In the genomic region with DNA sequence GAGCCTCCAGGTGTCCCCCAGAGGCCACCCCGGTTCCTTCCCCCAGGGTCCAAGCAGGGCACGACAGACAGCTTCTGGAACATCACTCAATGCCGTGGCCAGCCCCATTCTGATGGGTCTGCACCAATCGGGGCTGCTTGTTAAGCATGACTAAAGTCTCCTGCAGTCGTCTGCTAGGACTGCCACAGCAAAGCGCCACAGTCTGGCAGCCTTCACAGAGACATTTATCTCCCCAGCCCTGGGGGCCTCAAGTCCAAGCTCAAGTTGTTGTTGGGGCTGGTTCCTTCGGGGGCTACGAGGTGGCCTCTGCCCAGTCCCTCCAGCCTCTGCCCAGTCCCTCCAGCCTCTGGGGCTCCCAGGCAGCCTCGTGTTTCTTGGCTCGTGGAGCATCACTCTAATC, we compare ENCODE assay signal across 8 cellular contexts. TPM values are rescaled to one million over a fixed set of nuclear protein-coding genes. Genes with fewer than 3 reads are reported as not detected.
"Had no signal": no experiment of that assay in that cellular context is flagged by ENCODE, and none has a peak within 500 bp of the region (broad histone marks: within the 10 kb centered on the region; RNA-seq: fewer than 3 reads in every experiment).

No MANE protein-coding gene starts in this region.

- ATAC-seq: HepG2 had no signal

- DNase-seq: GM23248, GOT3, H9, HCEC 1CT, KBM-7 had no signal

- H3K27ac ChIP-seq: GM23248, HL-60, KMS-11 had no signal

- H3K4me3 ChIP-seq: GM23248 had no signal

RNA-seq across cellular contexts. Expression of gene CD81, which starts 14.0 kb away (rescaled TPM):
- total RNA-seq: HepG2 had no signal
